ENCODE assay signal across 21 cellular contexts in genomic region chr6:97021194-97021593, GRCh38.
"Had no signal": no experiment of that assay in that cellular context is flagged by ENCODE, and none has a peak within 500 bp of the region (broad histone marks: within the 10 kb centered on the region; RNA-seq: fewer than 3 reads in every experiment).

No MANE protein-coding gene starts in this region.

- H3K27ac ChIP-seq: coronary artery, esophagus squamous epithelium, lower lobe of right lung, prostate gland, right atrium auricular region, sigmoid colon, stomach, thyroid gland had no signal

- H3K4me3 ChIP-seq: coronary artery, esophagus squamous epithelium, lower lobe of right lung, mucosa of descending colon, prostate gland, right atrium auricular region, sigmoid colon, stomach, thyroid gland had no signal

- H3K27me3 ChIP-seq: esophagus squamous epithelium, right atrium auricular region, sigmoid colon, stomach, thyroid gland had no signal

- ATAC-seq: effector memory CD8-positive, alpha-beta T cell; left ventricle myocardium superior; lower lobe of right lung; mucosa of descending colon; stimulated activated effector memory CD8-positive, alpha-beta T cell treated with anti-CD3 and anti-CD28 coated beads, Interleukin-12 subunit alpha, Interleukin-12 subunit beta, amount 100 ng/mL, for 72 hours had no signal

- DNase-seq: dermis blood vessel endothelial cell; effector memory CD8-positive, alpha-beta T cell; erythroblast; esophagus squamous epithelium; head of caudate nucleus; left ventricle myocardium superior; lower lobe of right lung; mucosa of descending colon; naive B cell; nucleus accumbens; sigmoid colon; stimulated activated CD4-positive, alpha-beta T cell treated with anti-CD3 and anti-CD28 coated beads, Interleukin-2, amount 100 ng/mL, for 24 hours; stimulated activated CD4-positive, alpha-beta T cell treated with anti-CD3 and anti-CD28 coated beads, Interleukin-4, amount 100 ng/mL, for 24 hours; stimulated activated naive CD4-positive, alpha-beta T cell treated with Interleukin-2 at 50 U/mL for 16 hours; stomach; thyroid gland; trophoblast cell had no signal
